15 cellular contexts compared by ENCODE assay signal in the genomic region with DNA sequence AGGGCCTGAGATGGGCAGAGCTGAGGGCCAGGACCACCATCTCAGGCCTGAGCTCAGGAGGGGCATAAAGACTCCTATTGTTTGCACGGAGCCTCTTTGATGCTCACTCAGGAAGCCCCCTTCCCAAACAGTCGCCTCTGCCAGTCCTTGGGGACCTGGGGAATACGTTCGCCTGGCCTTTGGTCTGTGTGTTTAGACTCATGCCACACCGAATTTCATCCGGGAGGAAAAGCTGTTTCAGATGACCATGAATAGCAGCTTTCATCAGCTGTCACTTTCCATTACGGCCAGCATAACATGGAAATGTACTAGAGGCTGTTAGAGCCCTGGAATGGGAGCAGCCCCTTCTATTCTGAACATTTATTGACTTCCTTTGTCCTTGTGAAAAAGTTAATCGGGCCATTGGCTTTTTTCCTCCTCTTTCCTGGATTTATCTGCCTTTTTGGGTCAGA.
DNase-seq lines count a peak whose midpoint lies in the region; ATAC-seq lines count a peak whose summit lies in the region.
"Had no signal": no experiment of that assay in that cellular context is flagged by ENCODE, and none has a peak within 500 bp of the region (broad histone marks: within the 10 kb centered on the region; RNA-seq: fewer than 3 reads in every experiment).

No MANE protein-coding gene starts in this region.

- intact Hi-C loops in cardiac septum (cut with DNase I), result no loop called here

- no peaks in the 10 kb centered on the region for H3K27me3 ChIP-seq in GM23248 (replicated peaks; ENCODE audit: insufficient read depth)
- no peaks in the 10 kb centered on the region; the same call in 1 of the 2 replicates for H3K27me3 ChIP-seq in SJCRH30

- WGBS in GM23248 (ENCODE audit: low coverage in 1 of 2, low lambda C conversion rate in 2 of 2, missing lambda C conversion rate in 2 of 2), 2 experiments, result 77 to 79% methylated on average over 8 of the region's 8 CpGs
- WGBS in mesodermal cell (ENCODE audit: insufficient coverage in 2 of 2), 2 experiments, result 79 to 95% methylated on average over 7 to 8 of the region's 8 CpGs

- H3K4me2 ChIP-seq in GM23248 (ENCODE audit: unreplicated experiment), result no peak overlapping the region

- H3K4me3 ChIP-seq in GM23248 (no peak overlapping the region), SJCRH30 (peak overlapping the region; percentile 24), mesodermal cell (ENCODE audit: extremely low read depth, insufficient read depth, low read length, poor library complexity, severe bottlenecking) (no peak overlapping the region)

- H3K27ac ChIP-seq in GM23248 (peak overlapping the region; percentile 38), SJCRH30 (peak overlapping the region; percentile 88), mesodermal cell (ENCODE audit: low read depth, low read length, severe bottlenecking) (peak overlapping the region; percentile 65)
- H3K27ac ChIP-seq: HL-60 had no signal

- H3K79me2 ChIP-seq in GM23248 (ENCODE audit: insufficient read depth), result no peaks in the 10 kb centered on the region

- no peak for ATAC-seq in GM18858 (IDR thresholded peaks at IDR 0.05; ENCODE audit: unreplicated experiment)

- DNase-seq in GM23248 (no peak), SJCRH30 (peak; percentile 86 to 92), retina (peak; percentile 86), cardiac septum (ENCODE audit: low spot score) (no peak), NCI-H2107 (lab: John Stamatoyannopoulos, UW) (no peak)
- no peak for DNase-seq in activated CD8-positive, alpha-beta memory T cell treated with anti-CD3 and anti-CD28 coated beads, Interleukin-2, amount 50 U/mL, for 48 hours
- DNase-seq: ACHN; C1 segment of cervical spinal cord; CD4-positive, alpha-beta T cell; DMS153; DMS79 treated with DMSO at 0.1 percent for 48 hours; EL had no signal

- no peaks in the 10 kb centered on the region for H3K9me3 ChIP-seq in GM23248 (ENCODE audit: low read depth)
- no peaks in the 10 kb centered on the region; the same call in 1 of the 2 replicates for H3K9me3 ChIP-seq in SJCRH30 (replicated peaks)
- no peaks in the 10 kb centered on the region for H3K9me3 ChIP-seq in mesodermal cell (ENCODE audit: control insufficient read depth, low read length)

- no peaks in the 10 kb centered on the region for H4K20me1 ChIP-seq in GM23248 (ENCODE audit: insufficient read depth)

- H3K36me3 ChIP-seq in GM23248 (ENCODE audit: low read depth), result no peaks in the 10 kb centered on the region
- H3K36me3 ChIP-seq in SJCRH30, result no peaks in the 10 kb centered on the region
- H3K36me3 ChIP-seq in mesodermal cell (ENCODE audit: control insufficient read depth, insufficient read depth, low read length), result no peaks in the 10 kb centered on the region

- in situ Hi-C loops in GM23248 (cut with MboI), result no loop called here

- H3K9me2 ChIP-seq in GM23248 (ENCODE audit: insufficient read depth), result no peaks in the 10 kb centered on the region

- no peak overlapping the region for H2AFZ ChIP-seq in GM23248

- H3F3A ChIP-seq in GM23248 (ENCODE audit: insufficient read depth), result peaks cover 20% of the 10 kb centered on the region; the same call in 1 of the 2 replicates

- peaks cover 21% of the 10 kb centered on the region for H3K4me1 ChIP-seq in GM23248 (ENCODE audit: insufficient read depth)
- peaks cover 19% of the 10 kb centered on the region for H3K4me1 ChIP-seq in SJCRH30
- no peaks in the 10 kb centered on the region for H3K4me1 ChIP-seq in mesodermal cell (ENCODE audit: control insufficient read depth, insufficient read depth, low read length, poor library complexity, severe bottlenecking)

- no peak overlapping the region for H3K9ac ChIP-seq in GM23248

Comparison
In these comparisons a context has a peak if more than half of its experiments do, and no peak if none do; other contexts are left out.
1. DNase-seq: peak in SJCRH30 (2 of 2) and retina (single experiment); none in GM23248 (single experiment), activated CD8-positive, alpha-beta memory T cell treated with anti-CD3 and anti-CD28 coated beads, Interleukin-2, amount 50 U/mL, for 48 hours (single experiment), cardiac septum (single experiment) and NCI-H2107 (single experiment).
2. H3K27ac ChIP-seq: peak in every context shown above with its lines; median percentile 88 in SJCRH30; 65 in mesodermal cell; 38 in GM23248.